2 cellular contexts compared by ENCODE assay signal in genomic region chrX:120137439-120137838, GRCh38.
TF ChIP-seq lines count a peak whose summit lies in the region.

No MANE protein-coding gene starts in this region.

TF ChIP-seq in A549, 52 proteins besides CTCF, POLR2A, EP300 and RAD21:
- TF ChIP-seq ZFP36 (IDR thresholded peaks at IDR 0.05; ENCODE audit: borderline replicate concordance, partially characterized antibody): no peak
- TF ChIP-seq TFCP2L1 (CRISPR knock-in tag; IDR thresholded peaks at IDR 0.05): no peak
- peak; percentile 31; the same call in 1 of the 3 replicates for TF ChIP-seq SMC3 (IDR thresholded peaks at IDR 0.05)
- TF ChIP-seq FOSB (CRISPR knock-in tag; IDR thresholded peaks at IDR 0.05): no peak
- no peak for TF ChIP-seq POLR2AphosphoS2 (conservative IDR thresholded peaks at IDR 0.05; ENCODE audit: low read length)
- no peak for TF ChIP-seq HDAC2 (IDR thresholded peaks at IDR 0.05)

TF ChIP-seq in HEK293T, 16 proteins besides CTCF, POLR2A, EP300 and RAD21:
- TF ChIP-seq L3MBTL2 (conservative IDR thresholded peaks at IDR 0.05) (no peak), SUZ12 (IDR thresholded peaks at IDR 0.05) (no peak), FOXA1 (IDR thresholded peaks at IDR 0.05) (no peak), FOXM1 (IDR thresholded peaks at IDR 0.05; ENCODE audit: borderline replicate concordance) (no peak), NFRKB (IDR thresholded peaks at IDR 0.05) (no peak), BHLHE40 (IDR thresholded peaks at IDR 0.05; ENCODE audit: borderline replicate concordance) (no peak)
